In genomic region chr19:11848594-11849263, GRCh38 we compare ENCODE assay signal across 8 cellular contexts. TPM values are rescaled to one million over a fixed set of nuclear protein-coding genes. Genes with fewer than 3 reads are reported as not detected.
A peak's percentile ranks its signal among the peaks of the same experiment; 100 is the strongest.
DNase-seq lines count a peak whose midpoint lies in the region; ATAC-seq and TF ChIP-seq lines count a peak whose summit lies in the region.

Gene ZNF439, plus strand, starts transcription at chr19:11848726. Its CDS starts 142 bp downstream, at chr19:11848868.

- peak within 1 kb of the TSS; percentile 49 for H3K4me3 ChIP-seq in astrocyte of the cerebellum (ENCODE audit: low read depth, low read length)
- H3K4me3 ChIP-seq in aorta (ENCODE audit: low read length in 2 of 2) = peak within 1 kb of the TSS; percentile 8 to 54

- no peaks in the 10 kb centered on the region for H3K36me3 ChIP-seq in aorta (ENCODE audit: control insufficient read depth in 1 of 2, insufficient read depth in 2 of 2, low read length in 1 of 2)

- TF ChIP-seq CTCF in astrocyte of the cerebellum (IDR thresholded peaks at IDR 0.05; ENCODE audit: low read depth, low read length, missing control alignments) = no peak

- H3K9me3 ChIP-seq in aorta (ENCODE audit: control insufficient read depth, low read length) = peaks cover 3% of the 10 kb centered on the region

- no peaks in the 10 kb centered on the region for H3K27me3 ChIP-seq in aorta (ENCODE audit: control insufficient read depth in 1 of 2, insufficient read depth in 2 of 2, low read length in 1 of 2)

- peak; percentile 84 for DNase-seq in CD1c-positive myeloid dendritic cell (ENCODE audit: extremely low spot score)
- peak; percentile 78 for DNase-seq in NCI-H128 (lab: John Stamatoyannopoulos, UW; ENCODE audit: unreplicated experiment)
- DNase-seq in T1000 (lab: John Stamatoyannopoulos, UW) = peak; percentile 64
- peak; percentile 3 for DNase-seq in astrocyte of the cerebellum (ENCODE audit: low read depth)
- peak; percentile 90 to 91 for DNase-seq in hippocampal formation (lab: John Stamatoyannopoulos, UW)
- peak; percentile 92 for DNase-seq in sciatic nerve (ENCODE audit: low spot score)
- DNase-seq in aorta = peak; percentile 95 to 97

- intact Hi-C loops in sciatic nerve (cut with DNase I) (no loop called here), aorta (cut with DNase I) (no loop called here)

- H3K4me1 ChIP-seq in aorta (ENCODE audit: control insufficient read depth in 1 of 2, insufficient read depth in 2 of 2, low read length in 2 of 2) = no peaks in the 10 kb centered on the region

- peak within 1 kb of the TSS in 1 of 2 donors; percentile 55 for H3K27ac ChIP-seq in aorta (ENCODE audit: low read depth in 1 of 2, low read length in 2 of 2)

- 0% methylated on average over 53 of the region's 53 CpGs for WGBS in aorta, 2 donors

- ATAC-seq in GM21528 (IDR thresholded peaks at IDR 0.05; ENCODE audit: low FRiP score, unreplicated experiment) = peak; percentile 79
- peak; percentile 100 for ATAC-seq in sciatic nerve
- ATAC-seq in aorta (ENCODE audit: low FRiP score) = peak; percentile 97

- in situ Hi-C loops in astrocyte of the cerebellum (cut with HindIII; ENCODE audit: low sequenced_read_pairs) = no loop called here

RNA-seq across cellular contexts. Expression of gene ZNF439, which starts in this region (rescaled TPM):
- total RNA-seq in sciatic nerve = 12.7 TPM
- 10 to 100 TPM in 1 of 2 donors, 1 to 10 TPM in 1; 9.4 to 13.3 TPM for total RNA-seq in aorta
- 10 to 100 TPM in 1 of 2 donors, 1 to 10 TPM in 1; 6.3 to 11.7 TPM for polyA plus RNA-seq in aorta

Comparison
In these comparisons a context has a peak if more than half of its experiments do, and no peak if none do; other contexts are left out.
1. DNase-seq: peak in every context shown above with its lines; median percentile 96 in aorta; 92 in sciatic nerve; 90 in hippocampal formation; 84 in CD1c-positive myeloid dendritic cell; 78 in NCI-H128; 64 in T1000; 3 in astrocyte of the cerebellum.